Comparison of ENCODE assay signal across 11 cellular contexts in the genomic region with DNA sequence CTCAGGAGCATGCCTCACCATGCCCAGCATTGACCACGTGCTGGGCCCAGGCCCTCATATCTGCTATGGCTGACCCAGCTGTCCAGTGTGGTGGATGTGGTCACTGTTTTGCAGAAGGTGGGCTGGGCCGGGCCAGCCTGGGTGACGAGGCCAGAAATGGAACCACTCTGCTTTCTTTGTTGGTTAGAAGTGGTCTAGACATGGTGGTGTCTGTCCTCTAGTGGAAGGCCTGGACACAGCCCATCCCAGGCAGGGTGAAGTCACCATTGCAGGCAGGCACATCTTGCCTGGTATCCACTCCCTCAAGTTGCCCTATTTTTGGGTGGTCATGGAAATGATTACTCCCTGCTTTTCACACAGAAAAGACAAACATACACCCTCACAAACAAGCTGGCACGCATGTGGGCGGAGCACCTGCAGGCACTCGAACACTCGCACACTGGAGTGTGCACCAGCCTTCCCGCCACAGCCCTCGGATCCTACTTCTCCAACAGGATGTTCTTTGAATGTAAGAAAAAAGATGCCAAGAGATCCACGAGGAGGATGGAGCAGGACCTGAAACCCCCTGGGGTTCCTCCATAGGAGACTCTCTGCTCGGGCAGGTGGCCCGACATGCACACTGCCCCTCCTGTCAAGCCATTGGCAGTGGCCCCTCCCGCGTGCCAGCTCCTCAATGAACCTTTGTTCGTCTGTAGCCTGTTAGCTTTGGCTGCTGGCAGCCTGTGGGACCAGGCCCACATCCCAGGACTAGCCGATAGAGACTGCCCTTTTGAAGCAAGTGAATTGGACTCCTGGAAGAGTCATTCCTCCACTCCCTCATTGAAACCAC. TPM values are rescaled to one million over a fixed set of nuclear protein-coding genes. Genes with fewer than 3 reads are reported as not detected.
A peak's percentile ranks its signal among the peaks of the same experiment; 100 is the strongest.
DNase-seq lines count a peak whose midpoint lies in the region; ATAC-seq and TF ChIP-seq lines count a peak whose summit lies in the region.
"Had no signal": no experiment of that assay in that cellular context is flagged by ENCODE, and none has a peak within 500 bp of the region (broad histone marks: within the 10 kb centered on the region; RNA-seq: fewer than 3 reads in every experiment).

No MANE protein-coding gene starts in this region.

- peaks cover 0 to 18% (median 0%) of the 10 kb centered on the region in 9 donors for H3K36me3 ChIP-seq in heart right ventricle
- no peaks in the 10 kb centered on the region for H3K36me3 ChIP-seq in rectal smooth muscle tissue (ENCODE audit: control insufficient read depth, insufficient read depth, low read length)
- peaks cover 0 to 6% (median 0%) of the 10 kb centered on the region in 3 donors for H3K36me3 ChIP-seq in esophagus squamous epithelium

- DNase-seq in HT-29 (ENCODE audit: low spot score) (peak; percentile 41), UCSD-AML1 (lab: John Stamatoyannopoulos, UW; ENCODE audit: unreplicated experiment) (peak; percentile 34), heart right ventricle (no peak), esophagus squamous epithelium (lab: John Stamatoyannopoulos, UW) (no peak), HuH-7.5 (ENCODE audit: low spot score) (no peak)
- no peak for DNase-seq in central memory CD4-positive, alpha-beta T cell
- DNase-seq: activated CD4-positive, alpha-beta T cell treated with anti-CD3 and anti-CD28 coated beads for 36 hours; NCI-H82 had no signal

- TF ChIP-seq CTCF in heart right ventricle (IDR thresholded peaks at IDR 0.05) (peak in 3 of 9 donors; percentile 19 to 39 (median 31)), esophagus squamous epithelium (IDR thresholded peaks at IDR 0.05) (no peak)

- TF ChIP-seq POLR2A in esophagus squamous epithelium (IDR thresholded peaks at IDR 0.05) = no peak

- intact Hi-C loops in heart right ventricle (cut with DNase I) (no loop called here), esophagus squamous epithelium (cut with DNase I) (no loop called here)

- H3K27me3 ChIP-seq in heart right ventricle = no peaks in the 10 kb centered on the region
- H3K27me3 ChIP-seq in rectal smooth muscle tissue (ENCODE audit: control insufficient read depth, insufficient read depth, low read length) = no peaks in the 10 kb centered on the region
- H3K27me3 ChIP-seq in esophagus squamous epithelium = no peaks in the 10 kb centered on the region

- no peak overlapping the region for H3K9ac ChIP-seq in rectal smooth muscle tissue (ENCODE audit: low read length)

- H3K4me1 ChIP-seq in heart right ventricle (peaks cover 0 to 27% (median 14%) of the 10 kb centered on the region in 9 donors), rectal smooth muscle tissue (ENCODE audit: control insufficient read depth, insufficient read depth, low read length) (peaks cover 15% of the 10 kb centered on the region), esophagus squamous epithelium (peaks cover 0 to 21% (median 3%) of the 10 kb centered on the region in 3 donors)

- H3K9me3 ChIP-seq in heart right ventricle = no peaks in the 10 kb centered on the region
- H3K9me3 ChIP-seq in esophagus squamous epithelium = no peaks in the 10 kb centered on the region

- H3K4me3 ChIP-seq in heart right ventricle (no peak overlapping the region), rectal smooth muscle tissue (ENCODE audit: low read length) (no peak overlapping the region), esophagus squamous epithelium (no peak overlapping the region)

- peak in 6 of 8 donors; percentile 25 to 53 (median 46) for ATAC-seq in heart right ventricle
- no peak for ATAC-seq in GM21515 (IDR thresholded peaks at IDR 0.05; ENCODE audit: unreplicated experiment)
- ATAC-seq: activated CD4-positive, alpha-beta T cell treated with anti-CD3 and anti-CD28 coated beads for 36 hours had no signal

- 80 to 87% methylated on average over 16 of the region's 16 CpGs for WGBS in heart right ventricle, 2 donors
- WGBS in esophagus squamous epithelium, 2 donors = 85 to 86% methylated on average over 9 to 13 of the region's 16 CpGs

- no peak overlapping the region for H3K27ac ChIP-seq in heart right ventricle
- peak overlapping the region; percentile 55 for H3K27ac ChIP-seq in rectal smooth muscle tissue (ENCODE audit: low read depth, low read length)
- no peak overlapping the region for H3K27ac ChIP-seq in esophagus squamous epithelium

RNA-seq across cellular contexts. Expression of a gene that starts 38.4 kb away (rescaled TPM):
- 22.8 and 31.3 TPM in 2 replicates for total RNA-seq in HT-29 (2014; rRNA removed; shearing (Covaris generic))
- total RNA-seq in heart right ventricle = 10 to 100 TPM; 17.3 to 37.9 (median 20.9) TPM
- 10 to 100 TPM; 11.5 to 26.6 TPM for polyA plus RNA-seq in heart right ventricle
- total RNA-seq in esophagus squamous epithelium = 10 to 100 TPM in 3 of 4 donors, 1 to 10 TPM in 1; 9.6 to 20.0 (median 11.4) TPM

RNA-seq across cellular contexts. Expression of a gene that starts 57.1 kb away (rescaled TPM):
- total RNA-seq in HT-29 (2014; rRNA removed; shearing (Covaris generic)) = not detected in 2 replicates
- not detected for total RNA-seq in heart right ventricle
- polyA plus RNA-seq in heart right ventricle = not detected
- not detected for total RNA-seq in esophagus squamous epithelium
- total RNA-seq: kidney epithelial cell had no signal

Comparison
In these comparisons a context has a peak if more than half of its experiments do, and no peak if none do; other contexts are left out.
1. DNase-seq: peak in HT-29 (single experiment) and UCSD-AML1 (single experiment); none in heart right ventricle (0 of 2), central memory CD4-positive, alpha-beta T cell (single experiment), esophagus squamous epithelium (single experiment) and HuH-7.5 (single experiment).